ENCODE assay signal across 17 cellular contexts in the genomic region with DNA sequence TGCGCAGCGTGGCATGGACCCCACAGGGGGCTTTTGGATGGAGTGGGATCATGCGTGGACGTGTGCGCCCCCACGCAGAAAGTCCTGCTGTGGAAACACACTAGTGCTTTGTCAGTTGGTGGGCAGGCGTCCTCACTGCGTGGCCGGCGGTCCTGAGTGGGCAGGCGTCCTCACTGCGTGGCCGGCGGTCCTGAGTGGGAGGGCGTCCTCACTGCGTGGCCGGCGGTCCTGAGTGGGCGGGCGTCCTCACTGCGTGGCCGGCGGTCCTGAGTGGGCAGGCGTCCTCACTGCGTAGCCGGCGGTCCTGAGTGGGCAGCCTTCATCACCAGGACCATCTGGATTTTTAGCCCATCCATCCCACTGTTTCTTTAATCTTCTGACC.
DNase-seq lines count a peak whose midpoint lies in the region; ATAC-seq, FAIRE-seq and TF ChIP-seq lines count a peak whose summit lies in the region.
"Had no signal": no experiment of that assay in that cellular context is flagged by ENCODE, and none has a peak within 500 bp of the region (broad histone marks: within the 10 kb centered on the region; RNA-seq: fewer than 3 reads in every experiment).

No MANE protein-coding gene starts in this region.

- H3K4me2 ChIP-seq in BLaER1 (peak overlapping the region; percentile 68; the same call in 1 of the 2 replicates), H1 (ENCODE audit: insufficient read depth in 1 of 2, low read depth in 2 of 2, low read length in 2 of 2) (no peak overlapping the region)
- H3K4me2 ChIP-seq: A549, KMS-11 had no signal

- H4K8ac ChIP-seq in H1 (ENCODE audit: extremely low read depth, insufficient read depth, low read length) = peak overlapping the region; percentile 39; the same call in 1 of the 2 replicates

- H3K4ac ChIP-seq in H1 (replicated peaks; ENCODE audit: insufficient read length, low read depth, low read length) = no peak overlapping the region

- no peak for TF ChIP-seq CTCF in H1 (IDR thresholded peaks at IDR 0.05; ENCODE audit: control extremely low read depth in 1 of 3, insufficient read depth in 1 of 3, low read depth in 1 of 3, low read length in 3 of 3)
- no peak for TF ChIP-seq CTCF in stomach (IDR thresholded peaks at IDR 0.05)

- CTCF ChIA-PET in H1 (lab: Charles Lee; ENCODE audit: partially characterized antibody) = interaction anchor here (1.0 to 1.8 kb wide), 2 partner anchors 10 to 136 kb away, joined by 3 to 4 read pairs; no protein-coding TSS in a partner anchor

- no peak overlapping the region for H2AFZ ChIP-seq in H1 (ENCODE audit: low read length)

- peaks cover 2% of the 10 kb centered on the region; the same call in 1 of the 2 replicates for H3K79me1 ChIP-seq in H1 (ENCODE audit: low read depth, low read length)

- H3K36me3 ChIP-seq in BLaER1 = peaks cover 15% of the 10 kb centered on the region; the same call in 1 of the 2 replicates
- no peaks in the 10 kb centered on the region for H3K36me3 ChIP-seq in H1 (ENCODE audit: control insufficient read depth in 2 of 4, insufficient read depth in 4 of 4, low read length in 3 of 4)
- peaks cover 0 to 8% (median 0%) of the 10 kb centered on the region in 4 donors for H3K36me3 ChIP-seq in stomach

- TF ChIP-seq RAD21 in H1 (IDR thresholded peaks at IDR 0.05 in 1 of 2, conservative IDR thresholded peaks at IDR 0.05 in 1 of 2; ENCODE audit: low read depth in 2 of 2, low read length in 2 of 2) = no peak

- POLR2A ChIA-PET in H1 (lab: Charles Lee; ENCODE audit: partially characterized antibody) = interaction anchor here (0.7 kb wide), 1 partner anchor 60 kb away, joined by 3 read pairs; no protein-coding TSS in a partner anchor

- no peak for TF ChIP-seq EP300 in H1 (IDR thresholded peaks at IDR 0.05; ENCODE audit: borderline replicate concordance in 1 of 2, low read depth in 2 of 2, low read length in 2 of 2)
- TF ChIP-seq EP300 in stomach (IDR thresholded peaks at IDR 0.05) = no peak

- no peak for DNase-seq in H1 (ENCODE audit: low read depth in 1 of 2, low spot score in 2 of 2)
- DNase-seq in posterior vena cava (ENCODE audit: low spot score) = peak; percentile 66
- peak; percentile 13 for DNase-seq in stomach
- no peak for DNase-seq in stimulated activated CD4-positive, alpha-beta T cell treated with anti-CD3 and anti-CD28 coated beads, Interleukin-1b, Interleukin-23, amount 100 ng/mL, for 48 hours
- DNase-seq: AML-193; Calu3; CD8-positive, alpha-beta T cell; DMS79 treated with DMSO at 0.1 percent for 48 hours; GF-D8; GOT3; H9 had no signal

- H4K91ac ChIP-seq in H1 (replicated peaks; ENCODE audit: insufficient read length, low read length) = no peak overlapping the region

- no peak overlapping the region for H3K18ac ChIP-seq in H1 (ENCODE audit: extremely low read depth, low read length)

- ATAC-seq in GM18909 (IDR thresholded peaks at IDR 0.05; ENCODE audit: poor library complexity, unreplicated experiment) (no peak), GM19035 (IDR thresholded peaks at IDR 0.05; ENCODE audit: unreplicated experiment) (no peak)
- ATAC-seq: A549; CD8-positive, alpha-beta T cell had no signal

- H3K79me2 ChIP-seq in H1 (ENCODE audit: control insufficient read depth in 1 of 2, insufficient read depth in 2 of 2, low read length in 2 of 2) = no peaks in the 10 kb centered on the region

- no peak overlapping the region for H3K56ac ChIP-seq in H1 (replicated peaks; ENCODE audit: insufficient read length, low read depth, low read length)

- no peak overlapping the region for H2BK12ac ChIP-seq in H1 (ENCODE audit: low read depth, low read length)

- FAIRE-seq in H1 (lab: Jason Lieb, UNC) = no peak
- FAIRE-seq: A549 had no signal

- H3K27me3 ChIP-seq in BLaER1 (no peaks in the 10 kb centered on the region), H1 (replicated peaks in 1 of 4; ENCODE audit: control insufficient read depth in 3 of 4, extremely low read depth in 1 of 4, insufficient read depth in 3 of 4, low read length in 3 of 4) (no peaks in the 10 kb centered on the region), stomach (no peaks in the 10 kb centered on the region)

- H3K9ac ChIP-seq in BLaER1 (no peak overlapping the region), H1 (replicated peaks in 1 of 4; ENCODE audit: extremely low read depth in 1 of 4, low read depth in 3 of 4, low read length in 3 of 4) (no peak overlapping the region)
- H3K9ac ChIP-seq: KMS-11 had no signal

- H4K20me1 ChIP-seq in BLaER1 = peaks cover 99% of the 10 kb centered on the region
- H4K20me1 ChIP-seq in H1 (replicated peaks in 1 of 2; ENCODE audit: control insufficient read depth in 1 of 2, insufficient read depth in 2 of 2, low read length in 2 of 2) = peaks cover 0 to 2% of the 10 kb centered on the region in 2 experiments

- intact Hi-C loops in posterior vena cava (cut with DNase I) (no loop called here), stomach (cut with DNase I; ENCODE audit: low total_unique reads) (no loop called here)

- no peak overlapping the region for H2BK20ac ChIP-seq in H1 (ENCODE audit: low read length)

- H3K14ac ChIP-seq in H1 (ENCODE audit: insufficient read length) = no peak overlapping the region

- WGBS in H1 (ENCODE audit: extremely low coverage in 1 of 2, insufficient coverage in 1 of 2, insufficient read length in 1 of 2, insufficient replicate concordance in 2 of 2, low coverage in 1 of 2, low lambda C conversion rate in 2 of 2, missing lambda C conversion rate in 1 of 2), 2 experiments = 94% methylated on average over 27 of the region's 27 CpGs; no CpG with 5 or more reads in 1 of the 2 experiments
- 96 to 99% (median 97%) methylated on average over 21 to 27 of the region's 27 CpGs for WGBS in stomach, 5 donors

- H2AK5ac ChIP-seq in H1 (ENCODE audit: low read depth, low read length) = no peak overlapping the region

- H3K27ac ChIP-seq in BLaER1 = no peak overlapping the region
- H3K27ac ChIP-seq in H1 (ENCODE audit: low read depth, low read length) = no peak overlapping the region
- H3K27ac ChIP-seq in stomach = no peak overlapping the region
- H3K27ac ChIP-seq: 22Rv1, A549, KMS-11 had no signal

- no peak overlapping the region for H3K23ac ChIP-seq in H1 (ENCODE audit: insufficient read length)

- H3K9me3 ChIP-seq in BLaER1 = no peaks in the 10 kb centered on the region
- H3K9me3 ChIP-seq in H1 (ENCODE audit: insufficient read depth in 2 of 2, low read depth in 1 of 2, low read length in 1 of 2) = no peaks in the 10 kb centered on the region
- H3K9me3 ChIP-seq in stomach = no peaks in the 10 kb centered on the region
- H3K9me3 ChIP-seq: A549 had no signal

- H2BK120ac ChIP-seq in H1 (replicated peaks; ENCODE audit: low read depth, low read length) = no peak overlapping the region

- no peak overlapping the region for H2BK15ac ChIP-seq in H1 (ENCODE audit: low read length)

- no peaks in the 10 kb centered on the region for H3K23me2 ChIP-seq in H1 (ENCODE audit: low read depth, low read length)

- no peak overlapping the region for H2BK5ac ChIP-seq in H1 (ENCODE audit: low read depth, low read length)

- H4K5ac ChIP-seq in H1 (ENCODE audit: insufficient read length, low read depth, low read length) = no peak overlapping the region

- TF ChIP-seq POLR2A in H1 (IDR thresholded peaks at IDR 0.05; ENCODE audit: control extremely low read depth in 1 of 2, low read depth in 2 of 2, low read length in 2 of 2) (no peak), stomach (IDR thresholded peaks at IDR 0.05) (no peak)

- H3K4me3 ChIP-seq in BLaER1 = no peak overlapping the region
- H3K4me3 ChIP-seq in H1 (ENCODE audit: extremely low read depth in 1 of 4, insufficient read depth in 2 of 4, low read depth in 3 of 4, low read length in 4 of 4) = no peak overlapping the region
- H3K4me3 ChIP-seq in stomach = no peak overlapping the region
- H3K4me3 ChIP-seq: A549 had no signal

- H3K4me1 ChIP-seq in BLaER1 (peaks cover 63% of the 10 kb centered on the region), H1 (replicated peaks in 1 of 4; ENCODE audit: control insufficient read depth in 3 of 4, insufficient read depth in 4 of 4, low read length in 3 of 4) (peaks cover 0 to 6% (median 2%) of the 10 kb centered on the region in 4 experiments; a peak in 5 of 7 replicates), stomach (peaks cover 0 to 8% (median 2%) of the 10 kb centered on the region in 4 donors)
- H3K4me1 ChIP-seq: A549 had no signal

TF ChIP-seq in H1, 55 proteins besides CTCF, POLR2A, EP300 and RAD21 (continues in another document):
- no peak for TF ChIP-seq NRF1 (IDR thresholded peaks at IDR 0.05; ENCODE audit: low read depth, low read length)
- no peak for TF ChIP-seq CBX8 (IDR thresholded peaks at IDR 0.05; ENCODE audit: borderline replicate concordance, low read depth, low read length)
- no peak for TF ChIP-seq TAF1 (IDR thresholded peaks at IDR 0.05; ENCODE audit: low read depth, low read length)
- TF ChIP-seq GABPA (IDR thresholded peaks at IDR 0.05; ENCODE audit: borderline replicate concordance, insufficient read depth, low read length) = no peak
- TF ChIP-seq KDM5A (IDR thresholded peaks at IDR 0.05; ENCODE audit: low read length) = no peak
- no peak for TF ChIP-seq TEAD4 (IDR thresholded peaks at IDR 0.05; ENCODE audit: low read depth, low read length)
- no peak for TF ChIP-seq CHD2 (IDR thresholded peaks at IDR 0.05; ENCODE audit: low read length)
- TF ChIP-seq SIRT6 (IDR thresholded peaks at IDR 0.05; ENCODE audit: low read length) = no peak

Comparison
In these comparisons a context has a peak if more than half of its experiments do, and no peak if none do; other contexts are left out.
1. DNase-seq: peak in posterior vena cava (single experiment) and stomach (single experiment); none in H1 (0 of 2) and stimulated activated CD4-positive, alpha-beta T cell treated with anti-CD3 and anti-CD28 coated beads, Interleukin-1b, Interleukin-23, amount 100 ng/mL, for 48 hours (single experiment).